ENCODE assay signal across 8 cellular contexts in genomic region chr9:79544375-79544774, GRCh38. TPM values are rescaled to one million over a fixed set of nuclear protein-coding genes. Genes with fewer than 3 reads are reported as not detected.
DNase-seq lines count a peak whose midpoint lies in the region; ATAC-seq lines count a peak whose summit lies in the region.
"Not testable (repeated sequence)": the region's sequence is repeated elsewhere in the genome, so short reads cannot be mapped to it uniquely, and the experiment has no call there.

No MANE protein-coding gene starts in this region.

- not testable (repeated sequence) for H3K27me3 ChIP-seq in CD4-positive, CD25-positive, alpha-beta regulatory T cell (ENCODE audit: control insufficient read depth, insufficient read depth, low read length); thymus (ENCODE audit: control insufficient read depth, insufficient read depth)

- not testable (repeated sequence) for H3K27me3 Mint-ChIP-seq in CD4-positive, CD25-positive, alpha-beta regulatory T cell; T-helper 1 cell treated with Interleukin-12 subunit alpha and Interleukin-12 subunit beta and Interleukin-4 antibody, amounts not matched to agents 30 μg/mL and 1 μg/mL, for 36 hours (ENCODE audit: low read depth); activated naive CD8-positive, alpha-beta T cell treated with anti-CD3 and anti-CD28 coated beads, Interleukin-2, amount 10 ng/mL, durations not matched to agents 7 days and 5 days

- not testable (repeated sequence) for H3K36me3 ChIP-seq in CD4-positive, CD25-positive, alpha-beta regulatory T cell (ENCODE audit: control insufficient read depth, insufficient read depth, low read length); thymus (ENCODE audit: control insufficient read depth, insufficient read depth)

- peak overlapping the region; percentile 7 for H3K4me3 ChIP-seq in CD4-positive, CD25-positive, alpha-beta regulatory T cell (ENCODE audit: low read depth, low read length)
- H3K4me3 ChIP-seq in thymus (ENCODE audit: low read length): not testable (repeated sequence)

- ATAC-seq in CD4-positive, CD25-positive, alpha-beta regulatory T cell (ENCODE audit: low read depth in 2 of 2): peak; percentile 72 to 81
- peak; percentile 94 for ATAC-seq in activated naive CD8-positive, alpha-beta T cell treated with anti-CD3 and anti-CD28 coated beads, Interleukin-2, amount 10 ng/mL, durations not matched to agents 7 days and 5 days (ENCODE audit: low read depth)

- DNase-seq in CD4-positive, CD25-positive, alpha-beta regulatory T cell: peak in 2 of 3 donors; percentile 27 to 44
- DNase-seq in activated CD4-positive, alpha-beta T cell treated with anti-CD3 and anti-CD28 coated beads, Interleukin-2, amount 50 U/mL, for 1 hour: peak; percentile 6
- peak; percentile 23 for DNase-seq in activated T-cell treated with anti-CD3 and anti-CD28 coated beads, Interleukin-2, amount 50 U/mL, for 1 hour
- peak; percentile 4 for DNase-seq in activated gamma-delta T cell treated with anti-CD3 and anti-CD28 coated beads, Interleukin-2, amount 50 U/mL, for 16 hours (ENCODE audit: low read depth)
- not testable (repeated sequence) for DNase-seq in activated naive CD8-positive, alpha-beta T cell treated with anti-CD3 and anti-CD28 coated beads, Interleukin-2, amount 10 ng/mL, durations not matched to agents 7 days and 5 days
- peak; percentile 21 for DNase-seq in stimulated activated CD4-positive, alpha-beta T cell treated with anti-CD3 and anti-CD28 coated beads, Interleukin-1b, Interleukin-23, amount 100 ng/mL, for 48 hours

- not testable (repeated sequence) for H3K36me3 Mint-ChIP-seq in CD4-positive, CD25-positive, alpha-beta regulatory T cell; T-helper 1 cell treated with Interleukin-12 subunit alpha and Interleukin-12 subunit beta and Interleukin-4 antibody, amounts not matched to agents 30 μg/mL and 1 μg/mL, for 36 hours (ENCODE audit: low read depth)
- peaks cover 19% of the 10 kb centered on the region for H3K36me3 Mint-ChIP-seq in activated naive CD8-positive, alpha-beta T cell treated with anti-CD3 and anti-CD28 coated beads, Interleukin-2, amount 10 ng/mL, durations not matched to agents 7 days and 5 days

- POLR2A ChIA-PET in activated naive CD8-positive, alpha-beta T cell treated with anti-CD3 and anti-CD28 coated beads, Interleukin-2, amount 10 ng/mL, durations not matched to agents 7 days and 5 days (lab: Charles Lee): interaction anchor here (1.2 to 3.0 kb wide), 2 partner anchors 27 to 339 kb away, joined by 3 to 33 read pairs; partner anchors contain the start of gene TLE4

- H3K4me1 ChIP-seq in CD4-positive, CD25-positive, alpha-beta regulatory T cell (ENCODE audit: control insufficient read depth, insufficient read depth, low read length, poor library complexity, severe bottlenecking): not testable (repeated sequence)
- H3K4me1 ChIP-seq in thymus (ENCODE audit: control insufficient read depth, insufficient read depth, low read length): peaks cover 15% of the 10 kb centered on the region

- peaks cover 6 to 21% (median 8%) of the 10 kb centered on the region in 4 donors for H3K4me1 Mint-ChIP-seq in CD4-positive, CD25-positive, alpha-beta regulatory T cell
- peaks cover 14% of the 10 kb centered on the region for H3K4me1 Mint-ChIP-seq in T-helper 1 cell treated with Interleukin-12 subunit alpha and Interleukin-12 subunit beta and Interleukin-4 antibody, amounts not matched to agents 30 μg/mL and 1 μg/mL, for 36 hours (ENCODE audit: low read depth)
- H3K4me1 Mint-ChIP-seq in activated naive CD8-positive, alpha-beta T cell treated with anti-CD3 and anti-CD28 coated beads, Interleukin-2, amount 10 ng/mL, durations not matched to agents 7 days and 5 days: peaks cover 22% of the 10 kb centered on the region

- WGBS in thymus: 21% methylated on average over 7 of the region's 7 CpGs

- peak overlapping the region in 3 of 4 donors; percentile 23 to 54 (median 30) for H3K4me3 Mint-ChIP-seq in CD4-positive, CD25-positive, alpha-beta regulatory T cell
- peak overlapping the region; percentile 9 for H3K4me3 Mint-ChIP-seq in T-helper 1 cell treated with Interleukin-12 subunit alpha and Interleukin-12 subunit beta and Interleukin-4 antibody, amounts not matched to agents 30 μg/mL and 1 μg/mL, for 36 hours
- peak overlapping the region; percentile 45 for H3K4me3 Mint-ChIP-seq in activated naive CD8-positive, alpha-beta T cell treated with anti-CD3 and anti-CD28 coated beads, Interleukin-2, amount 10 ng/mL, durations not matched to agents 7 days and 5 days

- H3K9me3 Mint-ChIP-seq in CD4-positive, CD25-positive, alpha-beta regulatory T cell: peaks cover 2 to 13% (median 5%) of the 10 kb centered on the region in 7 donors
- not testable (repeated sequence) for H3K9me3 Mint-ChIP-seq in T-helper 1 cell treated with Interleukin-12 subunit alpha and Interleukin-12 subunit beta and Interleukin-4 antibody, amounts not matched to agents 30 μg/mL and 1 μg/mL, for 36 hours; activated naive CD8-positive, alpha-beta T cell treated with anti-CD3 and anti-CD28 coated beads, Interleukin-2, amount 10 ng/mL, durations not matched to agents 7 days and 5 days

- H3K27ac ChIP-seq in CD4-positive, CD25-positive, alpha-beta regulatory T cell (ENCODE audit: insufficient read depth, low read length, poor library complexity, severe bottlenecking): not testable (repeated sequence)
- H3K27ac ChIP-seq in thymus (ENCODE audit: low read depth): peak overlapping the region; percentile 42

- peak overlapping the region in 2 of 3 donors; percentile 37 for H3K27ac Mint-ChIP-seq in CD4-positive, CD25-positive, alpha-beta regulatory T cell
- not testable (repeated sequence) for H3K27ac Mint-ChIP-seq in T-helper 1 cell treated with Interleukin-12 subunit alpha and Interleukin-12 subunit beta and Interleukin-4 antibody, amounts not matched to agents 30 μg/mL and 1 μg/mL, for 36 hours
- peak overlapping the region; percentile 36 for H3K27ac Mint-ChIP-seq in activated naive CD8-positive, alpha-beta T cell treated with anti-CD3 and anti-CD28 coated beads, Interleukin-2, amount 10 ng/mL, durations not matched to agents 7 days and 5 days

- not testable (repeated sequence) for H3K9me3 ChIP-seq in CD4-positive, CD25-positive, alpha-beta regulatory T cell (ENCODE audit: control insufficient read depth in 2 of 2, low read length in 2 of 2); thymus (ENCODE audit: control insufficient read depth)

RNA-seq across cellular contexts. Expression of gene TLE4, which starts 27.4 kb away (rescaled TPM):
- total RNA-seq in CD4-positive, CD25-positive, alpha-beta regulatory T cell: 127 TPM
- 10 to 100 TPM; 16.2 to 30.1 (median 21.8) TPM for polyA plus RNA-seq in CD4-positive, CD25-positive, alpha-beta regulatory T cell
- 10 to 100 TPM; 62.4 to 68.8 TPM for total RNA-seq in activated naive CD8-positive, alpha-beta T cell treated with anti-CD3 and anti-CD28 coated beads, Interleukin-2, amount 10 ng/mL, durations not matched to agents 7 days and 5 days
- polyA plus RNA-seq in thymus: 22.6 TPM
